Comparison of ENCODE assay signal across 13 cellular contexts in genomic region chr20:50309764-50310672, GRCh38.
DNase-seq lines count a peak whose midpoint lies in the region; ATAC-seq and TF ChIP-seq lines count a peak whose summit lies in the region.
"Had no signal": no experiment of that assay in that cellular context is flagged by ENCODE, and none has a peak within 500 bp of the region (broad histone marks: within the 10 kb centered on the region; RNA-seq: fewer than 3 reads in every experiment).

No MANE protein-coding gene starts in this region.

- CTCF ChIA-PET in PC-3 (lab: Charles Lee) = no interaction called here

- peak overlapping the region; percentile 69; the same call in 1 of the 2 replicates for H3K4me2 ChIP-seq in PC-3 (ENCODE audit: low read length)

- POLR2A ChIA-PET in PC-3 (lab: Charles Lee; ENCODE audit: unreplicated experiment) = no interaction called here

- intact Hi-C loops in PC-3 (cut with micrococcal nuclease) = loop anchor here (5.0 kb wide), 2 partner anchors 118 to 152 kb away; partner anchors contain the start of gene CEBPB

- no peaks in the 10 kb centered on the region for H3K79me2 ChIP-seq in PC-3 (ENCODE audit: low read length)

- H3K27ac ChIP-seq in PC-3 (ENCODE audit: low read length) (peak overlapping the region; percentile 83), muscle layer of colon (ENCODE audit: low read depth, low read length) (peak overlapping the region; percentile 96), subcutaneous abdominal adipose tissue (ENCODE audit: low read depth, low read length) (peak overlapping the region; percentile 77)

- H3K4me3 ChIP-seq in PC-3 (ENCODE audit: low read length) (no peak overlapping the region), muscle layer of colon (ENCODE audit: low read depth in 1 of 2, low read length in 2 of 2) (no peak overlapping the region), subcutaneous abdominal adipose tissue (ENCODE audit: low read depth in 1 of 5, low read length in 5 of 5) (no peak overlapping the region)

- no peaks in the 10 kb centered on the region for H3K36me3 ChIP-seq in PC-3 (ENCODE audit: low read depth, low read length)
- H3K36me3 ChIP-seq in muscle layer of colon (ENCODE audit: insufficient read depth, low read length) = no peaks in the 10 kb centered on the region
- H3K36me3 ChIP-seq in subcutaneous abdominal adipose tissue (ENCODE audit: control insufficient read depth in 5 of 5, insufficient read depth in 5 of 5, low read length in 5 of 5) = no peaks in the 10 kb centered on the region

- no peak for TF ChIP-seq CTCF in PC-3 (conservative IDR thresholded peaks at IDR 0.05; ENCODE audit: low read depth, low read length)

- no peaks in the 10 kb centered on the region for H3K9me3 Mint-ChIP-seq in central memory CD8-positive, alpha-beta T cell
- H3K9me3 Mint-ChIP-seq: neural crest cell; stimulated activated naive CD8-positive, alpha-beta T cell treated with anti-CD3 and anti-CD28 coated beads, Interleukin-15, Interleukin-2, amounts not matched to agents 100 ng/mL and 50 ng/mL, for 24 hours had no signal

- H3K9ac ChIP-seq in PC-3 (ENCODE audit: low read length) (peak overlapping the region; percentile 68), muscle layer of colon (ENCODE audit: low read length) (peak overlapping the region; percentile 77), subcutaneous abdominal adipose tissue (ENCODE audit: low read length in 5 of 5) (peak overlapping the region in 4 of 5 donors; percentile 31 to 50 (median 40))

- no peaks in the 10 kb centered on the region for H4K20me1 ChIP-seq in PC-3 (ENCODE audit: low read length)

- peaks cover 2% of the 10 kb centered on the region for H3K36me3 Mint-ChIP-seq in central memory CD8-positive, alpha-beta T cell (ENCODE audit: insufficient read depth)
- H3K36me3 Mint-ChIP-seq: CD8-positive, alpha-beta memory T cell had no signal

- ATAC-seq in PC-3 = no peak
- no peak for ATAC-seq in central memory CD8-positive, alpha-beta T cell (replicated peaks; ENCODE audit: extremely low read depth, poor library complexity, severe bottlenecking)

- no peaks in the 10 kb centered on the region for H3K9me2 ChIP-seq in PC-3 (replicated peaks; ENCODE audit: low read length)

- no peak overlapping the region for H2AFZ ChIP-seq in PC-3 (ENCODE audit: low read length)

- no peaks in the 10 kb centered on the region for H3K27me3 ChIP-seq in PC-3 (ENCODE audit: low read length)
- no peaks in the 10 kb centered on the region for H3K27me3 ChIP-seq in muscle layer of colon (ENCODE audit: control insufficient read depth in 1 of 2, insufficient read depth in 2 of 2, low read length in 2 of 2)
- no peaks in the 10 kb centered on the region for H3K27me3 ChIP-seq in subcutaneous abdominal adipose tissue (ENCODE audit: control insufficient read depth in 5 of 5, insufficient read depth in 4 of 5, low read length in 5 of 5)

- H3K4me3 Mint-ChIP-seq in central memory CD8-positive, alpha-beta T cell = no peak overlapping the region
- H3K4me3 Mint-ChIP-seq: CD8-positive, alpha-beta memory T cell; neural crest cell; stimulated activated naive CD8-positive, alpha-beta T cell treated with anti-CD3 and anti-CD28 coated beads, Interleukin-15, Interleukin-2, amounts not matched to agents 100 ng/mL and 50 ng/mL, for 24 hours had no signal

- H3K9me3 ChIP-seq in PC-3 (ENCODE audit: low read length) = no peaks in the 10 kb centered on the region
- no peaks in the 10 kb centered on the region for H3K9me3 ChIP-seq in muscle layer of colon (ENCODE audit: low read length)
- H3K9me3 ChIP-seq in subcutaneous abdominal adipose tissue (ENCODE audit: control insufficient read depth in 5 of 5, low read length in 5 of 5) = no peaks in the 10 kb centered on the region

- DNase-seq in PC-3 = no peak
- no peak for DNase-seq in central memory CD8-positive, alpha-beta T cell (ENCODE audit: low spot score in 2 of 2)
- no peak for DNase-seq in NCI-H524 treated with DMSO at 0.1 percent for 48 hours (lab: John Stamatoyannopoulos, UW)
- DNase-seq in NCI-H345 (lab: John Stamatoyannopoulos, UW) = no peak
- no peak for DNase-seq in KG1 (lab: John Stamatoyannopoulos, UW)
- DNase-seq: activated CD4-positive, alpha-beta T cell treated with anti-CD3 and anti-CD28 coated beads, Interleukin-2, amount 50 U/mL, for 1 hour; activated gamma-delta T cell; CD8-positive, alpha-beta memory T cell; NCI-H187 had no signal

- peak overlapping the region; percentile 20 for H3K27ac Mint-ChIP-seq in central memory CD8-positive, alpha-beta T cell (ENCODE audit: low read depth)

- H3K4me1 ChIP-seq in PC-3 (ENCODE audit: insufficient read depth, low read length) = peaks cover 63% of the 10 kb centered on the region
- H3K4me1 ChIP-seq in muscle layer of colon (ENCODE audit: insufficient read depth, low read length) = peaks cover 59% of the 10 kb centered on the region
- H3K4me1 ChIP-seq in subcutaneous abdominal adipose tissue (ENCODE audit: control insufficient read depth in 5 of 5, insufficient read depth in 5 of 5, low read length in 5 of 5) = peaks cover 21 to 65% (median 50%) of the 10 kb centered on the region in 5 donors

- H3K4me1 Mint-ChIP-seq in central memory CD8-positive, alpha-beta T cell = no peaks in the 10 kb centered on the region
- H3K4me1 Mint-ChIP-seq: CD8-positive, alpha-beta memory T cell had no signal

- H3F3A ChIP-seq in PC-3 (ENCODE audit: low read length, unreplicated experiment) = no peaks in the 10 kb centered on the region

- BruUV-seq in PC-3 (replicated peaks; lab: Mats Ljungman, UMichigan) = no TSS peak

- H3K27me3 Mint-ChIP-seq in central memory CD8-positive, alpha-beta T cell = peaks cover 22% of the 10 kb centered on the region
